9 cellular contexts compared by ENCODE assay signal in the genomic region with DNA sequence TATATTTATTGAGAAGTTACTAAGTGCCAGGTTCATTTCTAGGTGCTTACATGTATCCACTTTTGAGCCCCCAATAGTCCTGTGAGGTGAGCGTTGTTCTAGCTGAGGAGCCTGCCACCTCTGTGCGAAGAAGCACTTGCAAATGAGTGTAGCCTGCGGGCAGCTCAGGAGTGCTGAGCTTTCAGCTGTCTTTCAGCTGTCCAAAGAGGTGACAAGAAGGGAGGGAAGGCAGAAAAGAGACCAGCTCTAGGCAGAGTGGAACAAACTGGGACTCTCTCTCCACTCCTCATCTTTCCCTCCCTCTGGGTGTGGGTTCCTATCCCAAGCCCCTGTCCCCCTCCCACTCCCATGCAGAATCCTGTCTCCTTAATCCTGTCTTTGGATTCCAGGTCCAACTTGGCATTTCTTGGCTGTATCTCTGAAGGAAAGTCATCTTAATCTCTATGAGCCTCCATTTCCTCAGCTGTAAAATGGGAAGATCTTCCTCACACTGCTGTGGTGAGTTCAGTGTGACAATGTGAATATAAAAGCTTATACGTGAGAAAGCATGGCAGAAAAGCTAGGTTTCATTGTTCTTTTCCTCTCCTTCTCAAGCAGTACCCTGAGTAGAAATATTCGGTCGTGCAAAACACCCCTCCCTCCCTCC. TPM values are rescaled to one million over a fixed set of nuclear protein-coding genes. Genes with fewer than 3 reads are reported as not detected.
A peak's percentile ranks its signal among the peaks of the same experiment; 100 is the strongest.
DNase-seq lines count a peak whose midpoint lies in the region; ATAC-seq and TF ChIP-seq lines count a peak whose summit lies in the region.
"Had no signal": no experiment of that assay in that cellular context is flagged by ENCODE, and none has a peak within 500 bp of the region (broad histone marks: within the 10 kb centered on the region; RNA-seq: fewer than 3 reads in every experiment).

No MANE protein-coding gene starts in this region.

- no peak for DNase-seq in activated naive CD8-positive, alpha-beta T cell treated with anti-CD3 and anti-CD28 coated beads, Interleukin-2, amount 50 U/mL, for 24 hours
- no peak for DNase-seq in neural crest cell (ENCODE audit: low read depth, low spot score)
- DNase-seq in AG20443 (ENCODE audit: low spot score) = no peak
- DNase-seq in NCI-H510A treated with DMSO at 0.1 percent for 48 hours (lab: John Stamatoyannopoulos, UW) = no peak
- DNase-seq in stimulated activated CD4-positive, alpha-beta T cell treated with anti-CD3 and anti-CD28 coated beads, Interleukin-12 subunit alpha, Interleukin-12 subunit beta, amount 100 ng/mL, for 4 hours = no peak

- H3K36me3 Mint-ChIP-seq in activated naive CD8-positive, alpha-beta T cell treated with anti-CD3 and anti-CD28 coated beads, Interleukin-2, amount 50 U/mL, for 24 hours (ENCODE audit: low read depth) = peaks cover 6% of the 10 kb centered on the region
- no peaks in the 10 kb centered on the region for H3K36me3 Mint-ChIP-seq in neural crest cell (ENCODE audit: low read depth)

- ATAC-seq in GM18505 (IDR thresholded peaks at IDR 0.05; ENCODE audit: unreplicated experiment) (peak; percentile 7), HG03103 (IDR thresholded peaks at IDR 0.05; ENCODE audit: low read depth, unreplicated experiment) (peak; percentile 16), HG03354 (IDR thresholded peaks at IDR 0.05; ENCODE audit: poor library complexity, severe bottlenecking, unreplicated experiment) (no peak)
- ATAC-seq in activated naive CD8-positive, alpha-beta T cell treated with anti-CD3 and anti-CD28 coated beads, Interleukin-2, amount 50 U/mL, for 24 hours = no peak

- peaks cover 72% of the 10 kb centered on the region for H3K4me1 Mint-ChIP-seq in activated naive CD8-positive, alpha-beta T cell treated with anti-CD3 and anti-CD28 coated beads, Interleukin-2, amount 50 U/mL, for 24 hours
- peaks cover 24% of the 10 kb centered on the region for H3K4me1 Mint-ChIP-seq in neural crest cell

- no peaks in the 10 kb centered on the region for H3K27me3 Mint-ChIP-seq in activated naive CD8-positive, alpha-beta T cell treated with anti-CD3 and anti-CD28 coated beads, Interleukin-2, amount 50 U/mL, for 24 hours
- no peaks in the 10 kb centered on the region for H3K27me3 Mint-ChIP-seq in neural crest cell (ENCODE audit: low read depth)
- H3K27me3 Mint-ChIP-seq: stimulated activated naive CD8-positive, alpha-beta T cell treated with anti-CD3 and anti-CD28 coated beads, Interleukin-15, amount 100 ng/mL, for 72 hours had no signal

- peak overlapping the region; percentile 43 for H3K27ac Mint-ChIP-seq in activated naive CD8-positive, alpha-beta T cell treated with anti-CD3 and anti-CD28 coated beads, Interleukin-2, amount 50 U/mL, for 24 hours
- H3K27ac Mint-ChIP-seq in neural crest cell (ENCODE audit: unreplicated experiment) = no peak overlapping the region

- TF ChIP-seq CTCF in neural crest cell (conservative IDR thresholded peaks at IDR 0.05) = no peak

- H3K9me3 Mint-ChIP-seq in activated naive CD8-positive, alpha-beta T cell treated with anti-CD3 and anti-CD28 coated beads, Interleukin-2, amount 50 U/mL, for 24 hours = no peaks in the 10 kb centered on the region
- H3K9me3 Mint-ChIP-seq in neural crest cell = no peaks in the 10 kb centered on the region
- H3K9me3 Mint-ChIP-seq: stimulated activated naive CD8-positive, alpha-beta T cell treated with anti-CD3 and anti-CD28 coated beads, Interleukin-15, amount 100 ng/mL, for 72 hours had no signal

- no peak overlapping the region for H3K4me3 Mint-ChIP-seq in activated naive CD8-positive, alpha-beta T cell treated with anti-CD3 and anti-CD28 coated beads, Interleukin-2, amount 50 U/mL, for 24 hours
- peak overlapping the region; percentile 60 for H3K4me3 Mint-ChIP-seq in neural crest cell

- TF ChIP-seq POLR2A in GM18505 (IDR thresholded peaks at IDR 0.05; ENCODE audit: borderline replicate concordance, extremely low read depth, insufficient read depth, insufficient read length) = peak; percentile 40

RNA-seq across cellular contexts. Expression of a gene that starts 6.7 kb away (rescaled TPM):
- 229 and 234 TPM in 2 replicates for total RNA-seq in neural crest cell

Comparison
In these comparisons a context has a peak if more than half of its experiments do, and no peak if none do; other contexts are left out.
1. ATAC-seq: peak in GM18505 (single experiment) and HG03103 (single experiment); none in activated naive CD8-positive, alpha-beta T cell treated with anti-CD3 and anti-CD28 coated beads, Interleukin-2, amount 50 U/mL, for 24 hours (single experiment) and HG03354 (single experiment).